18 cellular contexts compared by ENCODE assay signal in genomic region chr19:35105411-35106290, GRCh38. TPM values are rescaled to one million over a fixed set of nuclear protein-coding genes. Genes with fewer than 3 reads are reported as not detected.
DNase-seq lines count a peak whose midpoint lies in the region; ATAC-seq and TF ChIP-seq lines count a peak whose summit lies in the region.
"Had no signal": no experiment of that assay in that cellular context is flagged by ENCODE, and none has a peak within 500 bp of the region (broad histone marks: within the 10 kb centered on the region; RNA-seq: fewer than 3 reads in every experiment).

No MANE protein-coding gene starts in this region.

- in situ Hi-C loops in brain microvascular endothelial cell (cut with HindIII; ENCODE audit: low pct_ligation_motif_present, low sequenced_read_pairs): no loop called here

- peak; percentile 65 for ATAC-seq in stimulated activated naive CD8-positive, alpha-beta T cell treated with anti-CD3 and anti-CD28 coated beads, Interleukin-15, amount 100 ng/mL, for 72 hours
- ATAC-seq in stimulated activated naive CD8-positive, alpha-beta T cell treated with anti-CD3 and anti-CD28 coated beads, Interleukin-15, Interleukin-2, amounts not matched to agents 100 U/mL and 50 U/mL, for 24 hours: no peak
- no peak for ATAC-seq in HG03159 (IDR thresholded peaks at IDR 0.05; ENCODE audit: unreplicated experiment)
- ATAC-seq: Right ventricle myocardium inferior, SK-N-SH treated with all-trans-retinoic acid at 6 μM for 48 hours had no signal

- no peaks in the 10 kb centered on the region for H3K9me3 ChIP-seq in neuronal stem cell (replicated peaks in 1 of 2; ENCODE audit: control insufficient read depth in 2 of 2, insufficient read depth in 1 of 2, low read depth in 1 of 2, low read length in 2 of 2)

- H2AFZ ChIP-seq in neuronal stem cell (ENCODE audit: low read length): no peak overlapping the region

- H2BK5ac ChIP-seq in neuronal stem cell (ENCODE audit: low read length): no peak overlapping the region

- H3K36me3 ChIP-seq in neuronal stem cell (replicated peaks in 1 of 2; ENCODE audit: control insufficient read depth in 2 of 2, insufficient read depth in 2 of 2, low read length in 2 of 2) (no peaks in the 10 kb centered on the region), brain microvascular endothelial cell (replicated peaks) (no peaks in the 10 kb centered on the region)

- H3K4me1 ChIP-seq in neuronal stem cell (ENCODE audit: control insufficient read depth in 2 of 2, insufficient read depth in 1 of 2, low read depth in 1 of 2, low read length in 2 of 2): peaks cover 0 to 5% of the 10 kb centered on the region in 2 donors

- no CpG with 5 or more reads among the region's 30 CpGs for WGBS in neuronal stem cell (ENCODE audit: extremely low coverage in 2 of 2, insufficient read length in 2 of 2, insufficient replicate concordance in 1 of 2), 2 donors

- H3K27ac Mint-ChIP-seq in stimulated activated naive CD8-positive, alpha-beta T cell treated with anti-CD3 and anti-CD28 coated beads, Interleukin-15, amount 100 ng/mL, for 72 hours: peak overlapping the region in 1 of 2 donors; percentile 57
- H3K27ac Mint-ChIP-seq: activated T-helper 1 cell treated with anti-CD3 and anti-CD28 coated beads, Interleukin-12 subunit alpha, Interleukin-12 subunit beta, Interleukin-2, Interleukin-4 antibody, amounts not matched to agents 30 ng/mL and 10 ng/mL and 1 ng/mL, durations not matched to agents 14 hours and 24 hours and 36 hours; naive B cell had no signal

- H3K27me3 ChIP-seq in neuronal stem cell (ENCODE audit: control insufficient read depth in 3 of 3, insufficient read depth in 3 of 3, low read depth in 1 of 3, low read length in 3 of 3) (peaks cover 0 to 3% (median 0%) of the 10 kb centered on the region in 3 experiments), brain microvascular endothelial cell (replicated peaks) (no peaks in the 10 kb centered on the region)

- peak overlapping the region in 1 of 2 donors; percentile 57 for H3K4me3 ChIP-seq in neuronal stem cell (ENCODE audit: low read length in 2 of 2)
- H3K4me3 ChIP-seq in brain microvascular endothelial cell (ENCODE audit: low read depth, low read length): no peak overlapping the region
- H3K4me3 ChIP-seq: skin epidermis had no signal

- DNase-seq in stimulated activated naive CD8-positive, alpha-beta T cell treated with anti-CD3 and anti-CD28 coated beads, Interleukin-15, amount 100 ng/mL, for 72 hours: peak; percentile 12 to 42
- DNase-seq in stimulated activated naive CD8-positive, alpha-beta T cell treated with anti-CD3 and anti-CD28 coated beads, Interleukin-15, Interleukin-2, amounts not matched to agents 100 U/mL and 50 U/mL, for 24 hours: no peak
- DNase-seq in neuronal stem cell (ENCODE audit: low spot score) (no peak), brain microvascular endothelial cell (no peak), superior temporal gyrus (ENCODE audit: extremely low spot score) (no peak)
- DNase-seq: activated CD4-positive, alpha-beta T cell treated with anti-CD3 and anti-CD28 coated beads for 48 hours; Caco-2; Kasumi-1; naive B cell; NCI-H2171; NCI-H510A; stimulated activated CD8-positive, alpha-beta memory T cell treated with anti-CD3 and anti-CD28 coated beads, Interleukin-4, amount 100 ng/mL, for 48 hours had no signal

- peak overlapping the region; percentile 65 for H2BK15ac ChIP-seq in neuronal stem cell (ENCODE audit: low read length)

- peak overlapping the region; percentile 44 for H3K23ac ChIP-seq in neuronal stem cell (ENCODE audit: low read depth, low read length, poor library complexity)

- H2BK120ac ChIP-seq in neuronal stem cell (ENCODE audit: low read depth, low read length): no peak overlapping the region

- no peak overlapping the region for H3K14ac ChIP-seq in neuronal stem cell (ENCODE audit: low read length)

- H2BK12ac ChIP-seq in neuronal stem cell (ENCODE audit: low read length): peak overlapping the region; percentile 75

- H2AK5ac ChIP-seq in neuronal stem cell (ENCODE audit: low read depth, low read length): peak overlapping the region; percentile 68

- H4K8ac ChIP-seq in neuronal stem cell (ENCODE audit: low read depth, low read length): no peak overlapping the region

- H3K4ac ChIP-seq in neuronal stem cell (ENCODE audit: low read length): no peak overlapping the region

- peaks cover 5% of the 10 kb centered on the region for H3K27me3 Mint-ChIP-seq in stimulated activated naive CD8-positive, alpha-beta T cell treated with anti-CD3 and anti-CD28 coated beads, Interleukin-15, amount 100 ng/mL, for 72 hours

- H3K4me2 ChIP-seq in neuronal stem cell (ENCODE audit: insufficient read depth, low read length, poor library complexity, severe bottlenecking): no peak overlapping the region

- no peak overlapping the region for H4K91ac ChIP-seq in neuronal stem cell (ENCODE audit: low read depth, low read length, poor library complexity)

- peak overlapping the region; percentile 38 for H3K9ac ChIP-seq in neuronal stem cell (ENCODE audit: low read depth, low read length, poor library complexity)

- no peak for TF ChIP-seq CTCF in brain microvascular endothelial cell (IDR thresholded peaks at IDR 0.05; ENCODE audit: low read depth, low read length, missing control alignments)

- peaks cover 8% of the 10 kb centered on the region for H3K4me1 Mint-ChIP-seq in stimulated activated naive CD8-positive, alpha-beta T cell treated with anti-CD3 and anti-CD28 coated beads, Interleukin-15, amount 100 ng/mL, for 72 hours

- H3K4me3 Mint-ChIP-seq in stimulated activated naive CD8-positive, alpha-beta T cell treated with anti-CD3 and anti-CD28 coated beads, Interleukin-15, amount 100 ng/mL, for 72 hours: no peak overlapping the region
- H3K4me3 Mint-ChIP-seq: activated T-helper 1 cell treated with anti-CD3 and anti-CD28 coated beads, Interleukin-12 subunit alpha, Interleukin-12 subunit beta, Interleukin-2, Interleukin-4 antibody, amounts not matched to agents 30 ng/mL and 10 ng/mL and 1 ng/mL, durations not matched to agents 14 hours and 24 hours and 36 hours; naive B cell had no signal

- H3K18ac ChIP-seq in neuronal stem cell (ENCODE audit: low read length): peak overlapping the region; percentile 20

- peaks cover 2% of the 10 kb centered on the region for H3K79me1 ChIP-seq in neuronal stem cell (ENCODE audit: low read depth, low read length)

- H3K27ac ChIP-seq in angular gyrus (ENCODE audit: low read depth, low read length) (peak overlapping the region; percentile 97), neuronal stem cell (replicated peaks; ENCODE audit: low read length) (no peak overlapping the region), brain microvascular endothelial cell (no peak overlapping the region)

- no peaks in the 10 kb centered on the region for H3K9me3 Mint-ChIP-seq in stimulated activated naive CD8-positive, alpha-beta T cell treated with anti-CD3 and anti-CD28 coated beads, Interleukin-15, amount 100 ng/mL, for 72 hours

RNA-seq across cellular contexts. Expression of gene FXYD3, which starts 10.0 kb away (rescaled TPM):
- polyA plus RNA-seq in neuronal stem cell (2013, experiment 1 of 2): 0.07 TPM
- polyA plus RNA-seq in neuronal stem cell (2013, experiment 2 of 2): 0.12 TPM

RNA-seq across cellular contexts. Expression of gene LGI4, which starts 29.2 kb away (rescaled TPM):
- polyA plus RNA-seq in neuronal stem cell (2013, experiment 1 of 2): 2.0 TPM
- polyA plus RNA-seq in neuronal stem cell (2013, experiment 2 of 2): 1.8 TPM

RNA-seq across cellular contexts. Expression of gene FXYD1, which starts 33.0 kb away (rescaled TPM):
- 0.85 TPM for polyA plus RNA-seq in neuronal stem cell (2013, experiment 1 of 2)
- polyA plus RNA-seq in neuronal stem cell (2013, experiment 2 of 2): 1.2 TPM

RNA-seq across cellular contexts. Expression of gene FXYD7, which starts 37.4 kb away (rescaled TPM):
- 2.3 TPM for polyA plus RNA-seq in neuronal stem cell (2013, experiment 1 of 2)
- 2.6 TPM for polyA plus RNA-seq in neuronal stem cell (2013, experiment 2 of 2)

RNA-seq across cellular contexts. Expression of gene FXYD5, which starts 48.9 kb away (rescaled TPM):
- 47.1 TPM for polyA plus RNA-seq in neuronal stem cell (2013, experiment 1 of 2)
- polyA plus RNA-seq in neuronal stem cell (2013, experiment 2 of 2): 45.6 TPM

Comparison
In these comparisons a context has a peak if more than half of its experiments do, and no peak if none do; other contexts are left out.
1. DNase-seq: peak in stimulated activated naive CD8-positive, alpha-beta T cell treated with anti-CD3 and anti-CD28 coated beads, Interleukin-15, amount 100 ng/mL, for 72 hours (2 of 2); none in stimulated activated naive CD8-positive, alpha-beta T cell treated with anti-CD3 and anti-CD28 coated beads, Interleukin-15, Interleukin-2, amounts not matched to agents 100 U/mL and 50 U/mL, for 24 hours (single experiment), neuronal stem cell (single experiment), brain microvascular endothelial cell (single experiment) and superior temporal gyrus (single experiment).